ENCODE assay signal across 23 cellular contexts in the genomic region with DNA sequence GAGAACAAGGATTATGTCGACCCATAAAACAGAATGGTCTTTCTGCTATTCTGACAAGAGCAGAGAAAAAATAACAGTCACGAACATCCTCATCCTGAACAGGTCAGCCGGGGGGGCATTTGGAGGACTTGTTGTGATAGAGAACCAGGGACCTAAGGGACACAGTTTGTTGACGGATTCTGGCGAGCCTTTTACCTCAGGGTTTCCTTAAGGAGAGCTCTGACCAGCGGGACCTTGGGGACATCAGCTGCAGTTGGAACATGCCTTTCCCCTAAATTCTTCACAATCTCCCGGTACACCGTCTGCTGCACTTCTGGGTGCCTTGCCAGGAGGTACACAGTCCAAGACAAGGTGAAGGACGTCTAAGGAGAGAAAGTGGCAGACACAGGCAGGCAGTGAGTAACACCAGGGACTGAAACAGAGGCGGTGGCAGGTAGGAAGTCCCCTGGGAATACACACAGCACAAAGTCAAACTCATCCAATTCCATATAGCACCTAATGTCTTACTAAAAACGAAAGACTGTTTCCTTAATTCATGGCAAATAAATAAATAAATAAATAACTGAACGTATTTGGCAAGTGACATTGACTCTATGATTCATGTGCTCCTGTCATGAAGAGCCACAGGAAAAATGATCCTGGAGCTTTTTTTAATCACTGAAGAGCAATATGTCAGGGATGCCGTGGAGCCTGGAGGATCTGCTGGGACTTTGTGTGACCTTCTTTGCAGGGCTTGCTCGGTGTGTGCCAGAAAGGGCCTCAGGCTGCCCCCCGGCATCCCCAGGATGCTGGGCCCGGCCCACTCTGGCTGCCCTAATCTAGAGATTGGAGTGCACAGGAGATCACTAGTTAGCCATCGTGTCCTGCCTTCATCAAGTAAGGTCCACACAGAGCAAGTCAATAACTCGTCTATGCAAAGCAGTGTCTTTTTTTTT. TPM values are rescaled to one million over a fixed set of nuclear protein-coding genes. Genes with fewer than 3 reads are reported as not detected.
DNase-seq lines count a peak whose midpoint lies in the region; ATAC-seq, FAIRE-seq and TF ChIP-seq lines count a peak whose summit lies in the region.
"Had no signal": no experiment of that assay in that cellular context is flagged by ENCODE, and none has a peak within 500 bp of the region (broad histone marks: within the 10 kb centered on the region; RNA-seq: fewer than 3 reads in every experiment).

No MANE protein-coding gene starts in this region.

- H3K14ac ChIP-seq in IMR-90 (replicated peaks; ENCODE audit: low read depth, low read length) (no peak overlapping the region), H1 (ENCODE audit: insufficient read length) (no peak overlapping the region)

- H2AK9ac ChIP-seq in IMR-90 (replicated peaks; ENCODE audit: low read depth, low read length, poor library complexity) = peak overlapping the region; percentile 78

- H2AFZ ChIP-seq in IMR-90 (replicated peaks; ENCODE audit: low read length, poor library complexity) (no peak overlapping the region), H1 (ENCODE audit: low read length) (no peak overlapping the region)
- H2AFZ ChIP-seq: PC-9 had no signal

- no TSS peak for BruUV-seq in IMR-90 (replicated peaks; lab: Mats Ljungman, UMichigan)

- H3K4ac ChIP-seq in IMR-90 (ENCODE audit: low read depth, low read length) (no peak overlapping the region), H1 (replicated peaks; ENCODE audit: insufficient read length, low read depth, low read length) (no peak overlapping the region)

- TF ChIP-seq CTCF in IMR-90 (conservative IDR thresholded peaks at IDR 0.05; ENCODE audit: low read depth, low read length) (no peak), H1 (IDR thresholded peaks at IDR 0.05; ENCODE audit: control extremely low read depth in 1 of 3, insufficient read depth in 1 of 3, low read depth in 1 of 3, low read length in 3 of 3) (no peak), osteocyte (IDR thresholded peaks at IDR 0.05) (no peak), prostate gland (IDR thresholded peaks at IDR 0.05) (no peak)

- H3K9me1 ChIP-seq in IMR-90 (ENCODE audit: insufficient read depth, low read length) = no peaks in the 10 kb centered on the region

- H3K9me3 ChIP-seq in IMR-90 (ENCODE audit: control insufficient read depth, insufficient read depth, low read length) = no peaks in the 10 kb centered on the region
- no peaks in the 10 kb centered on the region for H3K9me3 ChIP-seq in H1 (ENCODE audit: insufficient read depth in 2 of 2, low read depth in 1 of 2, low read length in 1 of 2)
- H3K9me3 ChIP-seq in skeletal muscle tissue (ENCODE audit: control insufficient read depth in 3 of 3, low read length in 3 of 3) = no peaks in the 10 kb centered on the region
- H3K9me3 ChIP-seq in prostate gland = no peaks in the 10 kb centered on the region
- H3K9me3 ChIP-seq: SJCRH30 had no signal

- H3K27me3 Mint-ChIP-seq in osteocyte (ENCODE audit: unreplicated experiment) = no peaks in the 10 kb centered on the region
- H3K27me3 Mint-ChIP-seq in activated CD4-positive, alpha-beta T cell treated with anti-CD3 and anti-CD28 coated beads, Interleukin-2, amount 10 ng/mL, durations not matched to agents 24 days and 14 days = no peaks in the 10 kb centered on the region

- peak overlapping the region; percentile 64 for H2BK12ac ChIP-seq in H1 (ENCODE audit: low read depth, low read length)

- no peak overlapping the region for H3K27ac ChIP-seq in IMR-90 (ENCODE audit: insufficient read depth, low read length)
- no peak overlapping the region for H3K27ac ChIP-seq in H1 (ENCODE audit: low read depth, low read length)
- H3K27ac ChIP-seq in skeletal muscle tissue (ENCODE audit: low read depth, low read length) = peak overlapping the region; percentile 5
- H3K27ac ChIP-seq in prostate gland = no peak overlapping the region
- H3K27ac ChIP-seq: KMS-11, PC-9, SJCRH30 had no signal

- H4K8ac ChIP-seq in IMR-90 (ENCODE audit: low read depth in 2 of 2, low read length in 2 of 2) (no peak overlapping the region), H1 (ENCODE audit: extremely low read depth, insufficient read depth, low read length) (no peak overlapping the region)

- no peak overlapping the region for H3K4me2 ChIP-seq in IMR-90 (ENCODE audit: low read depth, low read length)
- no peak overlapping the region for H3K4me2 ChIP-seq in H1 (ENCODE audit: insufficient read depth in 1 of 2, low read depth in 2 of 2, low read length in 2 of 2)
- H3K4me2 ChIP-seq: KMS-11, PC-9 had no signal

- H3K79me1 ChIP-seq in IMR-90 (ENCODE audit: low read depth in 1 of 2, low read length in 2 of 2) (no peaks in the 10 kb centered on the region), H1 (ENCODE audit: low read depth, low read length) (no peaks in the 10 kb centered on the region)

- peaks cover 38% of the 10 kb centered on the region for H3K4me1 Mint-ChIP-seq in osteocyte (ENCODE audit: unreplicated experiment)
- peaks cover 7% of the 10 kb centered on the region for H3K4me1 Mint-ChIP-seq in activated CD4-positive, alpha-beta T cell treated with anti-CD3 and anti-CD28 coated beads, Interleukin-2, amount 10 ng/mL, durations not matched to agents 24 days and 14 days

- no peaks in the 10 kb centered on the region for H4K20me1 ChIP-seq in IMR-90 (ENCODE audit: insufficient read depth, low read length)
- H4K20me1 ChIP-seq in H1 (replicated peaks in 1 of 2; ENCODE audit: control insufficient read depth in 1 of 2, insufficient read depth in 2 of 2, low read length in 2 of 2) = no peaks in the 10 kb centered on the region

- H2BK20ac ChIP-seq in IMR-90 (ENCODE audit: low read depth, low read length) (no peak overlapping the region), H1 (ENCODE audit: low read length) (0 out of 2 replicates have a peak overlapping the region, but pooled peaks have one; percentile 80)

- no peak for TF ChIP-seq POLR2A in IMR-90 (IDR thresholded peaks at IDR 0.05; ENCODE audit: low read depth, low read length)
- TF ChIP-seq POLR2A in H1 (IDR thresholded peaks at IDR 0.05; ENCODE audit: control extremely low read depth in 1 of 2, low read depth in 2 of 2, low read length in 2 of 2) = no peak
- no peak for TF ChIP-seq POLR2A in prostate gland (IDR thresholded peaks at IDR 0.05)

- H3K56ac ChIP-seq in IMR-90 (ENCODE audit: extremely low read depth, insufficient read depth, low read length) (no peak overlapping the region), H1 (replicated peaks; ENCODE audit: insufficient read length, low read depth, low read length) (no peak overlapping the region)

- no peak for FAIRE-seq in H1 (lab: Jason Lieb, UNC)
- FAIRE-seq: GM19239 had no signal

- no peaks in the 10 kb centered on the region for H3K79me2 ChIP-seq in H1 (ENCODE audit: control insufficient read depth in 1 of 2, insufficient read depth in 2 of 2, low read length in 2 of 2)

- no peak overlapping the region for H3K9ac ChIP-seq in IMR-90 (ENCODE audit: low read depth, low read length)
- H3K9ac ChIP-seq in H1 (replicated peaks in 1 of 4; ENCODE audit: extremely low read depth in 1 of 4, low read depth in 3 of 4, low read length in 3 of 4) = no peak overlapping the region
- H3K9ac ChIP-seq in skeletal muscle tissue (ENCODE audit: low read depth in 1 of 3, low read length in 3 of 3) = peak overlapping the region in 1 of 3 donors; percentile 45
- H3K9ac ChIP-seq: KMS-11 had no signal

- 94% methylated on average over 7 of the region's 18 CpGs; no CpG with 5 or more reads in 1 of the 2 experiments for WGBS in IMR-90 (ENCODE audit: extremely low coverage in 2 of 2, insufficient read length in 1 of 2), 2 experiments
- 87% methylated on average over 18 of the region's 18 CpGs; no CpG with 5 or more reads in 1 of the 2 experiments for WGBS in H1 (ENCODE audit: extremely low coverage in 1 of 2, insufficient coverage in 1 of 2, insufficient read length in 1 of 2, insufficient replicate concordance in 2 of 2, low coverage in 1 of 2, low lambda C conversion rate in 2 of 2, missing lambda C conversion rate in 1 of 2), 2 experiments
- 78% methylated on average over 18 of the region's 18 CpGs for WGBS in prostate gland

- H2AK5ac ChIP-seq in IMR-90 (ENCODE audit: low read depth, low read length) (no peak overlapping the region), H1 (ENCODE audit: low read depth, low read length) (0 out of 2 replicates have a peak overlapping the region, but pooled peaks have one; percentile 17)

- H3K23ac ChIP-seq in IMR-90 (ENCODE audit: low read depth, low read length) (no peak overlapping the region), H1 (ENCODE audit: insufficient read length) (no peak overlapping the region)

- H3K36me3 ChIP-seq in IMR-90 (ENCODE audit: control insufficient read depth, insufficient read depth, low read length) (no peaks in the 10 kb centered on the region), H1 (ENCODE audit: control insufficient read depth in 2 of 4, insufficient read depth in 4 of 4, low read length in 3 of 4) (no peaks in the 10 kb centered on the region), skeletal muscle tissue (ENCODE audit: control insufficient read depth in 3 of 3, insufficient read depth in 3 of 3, low read length in 3 of 3) (no peaks in the 10 kb centered on the region), prostate gland (no peaks in the 10 kb centered on the region)
- H3K36me3 ChIP-seq: SJCRH30 had no signal

- H3K4me3 Mint-ChIP-seq in osteocyte (ENCODE audit: unreplicated experiment) = no peak overlapping the region
- no peak overlapping the region for H3K4me3 Mint-ChIP-seq in activated CD4-positive, alpha-beta T cell treated with anti-CD3 and anti-CD28 coated beads, Interleukin-2, amount 10 ng/mL, durations not matched to agents 24 days and 14 days
- H3K4me3 Mint-ChIP-seq: H9 had no signal

- H3K9me3 Mint-ChIP-seq in osteocyte (ENCODE audit: unreplicated experiment) = no peaks in the 10 kb centered on the region
- H3K9me3 Mint-ChIP-seq in activated CD4-positive, alpha-beta T cell treated with anti-CD3 and anti-CD28 coated beads, Interleukin-2, amount 10 ng/mL, durations not matched to agents 24 days and 14 days = no peaks in the 10 kb centered on the region
- H3K9me3 Mint-ChIP-seq: IgD-negative memory B cell had no signal

- H2BK120ac ChIP-seq in IMR-90 (ENCODE audit: low read depth, low read length) = no peak overlapping the region
- H2BK120ac ChIP-seq in H1 (replicated peaks; ENCODE audit: low read depth, low read length) = no peak overlapping the region

- H3K18ac ChIP-seq in IMR-90 (ENCODE audit: low read depth, low read length) = no peak overlapping the region
- no peak overlapping the region for H3K18ac ChIP-seq in H1 (ENCODE audit: extremely low read depth, low read length)

- peaks cover 8% of the 10 kb centered on the region for H3K4me1 ChIP-seq in IMR-90 (ENCODE audit: control insufficient read depth, insufficient read depth, low read length)
- peaks cover 0 to 16% (median 8%) of the 10 kb centered on the region in 4 experiments; a peak in 6 of 7 replicates for H3K4me1 ChIP-seq in H1 (replicated peaks in 1 of 4; ENCODE audit: control insufficient read depth in 3 of 4, insufficient read depth in 4 of 4, low read length in 3 of 4)
- peaks cover 14 to 32% (median 20%) of the 10 kb centered on the region in 3 donors for H3K4me1 ChIP-seq in skeletal muscle tissue (ENCODE audit: control insufficient read depth in 3 of 3, insufficient read depth in 3 of 3, low read length in 3 of 3)
- H3K4me1 ChIP-seq in prostate gland (replicated peaks) = no peaks in the 10 kb centered on the region
- H3K4me1 ChIP-seq: SJCRH30 had no signal

- peaks cover 1% of the 10 kb centered on the region; the same call in 1 of the 2 replicates for H3K27me3 ChIP-seq in IMR-90 (ENCODE audit: control insufficient read depth, insufficient read depth, low read length)
- H3K27me3 ChIP-seq in H1 (replicated peaks in 1 of 4; ENCODE audit: control insufficient read depth in 3 of 4, extremely low read depth in 1 of 4, insufficient read depth in 3 of 4, low read length in 3 of 4) = no peaks in the 10 kb centered on the region
- H3K27me3 ChIP-seq in skeletal muscle tissue (ENCODE audit: control insufficient read depth in 3 of 3, insufficient read depth in 3 of 3, low read length in 3 of 3) = no peaks in the 10 kb centered on the region
- no peaks in the 10 kb centered on the region for H3K27me3 ChIP-seq in prostate gland (replicated peaks; ENCODE audit: insufficient read depth)
- H3K27me3 ChIP-seq: SJCRH30 had no signal

- ATAC-seq in IMR-90 (ENCODE audit: low read depth) = no peak
- no peak for ATAC-seq in HG03342 (IDR thresholded peaks at IDR 0.05; ENCODE audit: unreplicated experiment)
- ATAC-seq in GM21576 (IDR thresholded peaks at IDR 0.05; ENCODE audit: unreplicated experiment) = no peak
- ATAC-seq: Right ventricle myocardium inferior had no signal

- DNase-seq in IMR-90 (no peak), H1 (ENCODE audit: low read depth in 1 of 2, low spot score in 2 of 2) (no peak), osteocyte (ENCODE audit: extremely low spot score, unreplicated experiment) (peak; percentile 70), prostate gland (ENCODE audit: low spot score) (no peak)
- DNase-seq in activated CD4-positive, alpha-beta T cell treated with anti-CD3 and anti-CD28 coated beads, Interleukin-2, amount 10 ng/mL, durations not matched to agents 24 days and 14 days = no peak
- DNase-seq: DMS153, H9, MM.1S, NCI-H1417, NCI-H1694, NCI-H2029 treated with DMSO at 0.1 percent for 48 hours, NCI-H2227 treated with DMSO at 0.1 percent for 48 hours, NCI-H526 treated with DMSO at 0.1 percent for 48 hours, PC-9, SJCRH30 had no signal

- POLR2A ChIA-PET in IMR-90 (lab: Charles Lee; ENCODE audit: unreplicated experiment) (no interaction called here), H1 (lab: Charles Lee; ENCODE audit: partially characterized antibody) (interaction anchor here (1.0 kb wide), 1 partner anchor 13 kb away, joined by 3 read pairs; no protein-coding TSS in a partner anchor)

- no peak overlapping the region; the same call in 2 of the 3 replicates for H2BK15ac ChIP-seq in IMR-90 (ENCODE audit: low read depth, low read length)
- no peak overlapping the region for H2BK15ac ChIP-seq in H1 (ENCODE audit: low read length)

- in situ Hi-C loops in IMR-90 (cut with MboI; ENCODE audit: low sequenced_read_pairs) = no loop called here

- H3K27ac Mint-ChIP-seq in osteocyte (ENCODE audit: unreplicated experiment) = peak overlapping the region; percentile 91
- H3K27ac Mint-ChIP-seq in activated CD4-positive, alpha-beta T cell treated with anti-CD3 and anti-CD28 coated beads, Interleukin-2, amount 10 ng/mL, durations not matched to agents 24 days and 14 days = no peak overlapping the region
- H3K27ac Mint-ChIP-seq: IgD-negative memory B cell had no signal

- no peaks in the 10 kb centered on the region for H3K23me2 ChIP-seq in H1 (ENCODE audit: low read depth, low read length)

- H3K4me3 ChIP-seq in IMR-90 (ENCODE audit: insufficient read depth, low read depth, low read length) (no peak overlapping the region), H1 (ENCODE audit: extremely low read depth in 1 of 4, insufficient read depth in 2 of 4, low read depth in 3 of 4, low read length in 4 of 4) (no peak overlapping the region), skeletal muscle tissue (ENCODE audit: low read length in 3 of 3) (peak overlapping the region in 2 of 3 donors; percentile 8 to 45), prostate gland (no peak overlapping the region)
- H3K4me3 ChIP-seq: PC-9, SJCRH30 had no signal

- TF ChIP-seq EP300 in H1 (IDR thresholded peaks at IDR 0.05; ENCODE audit: borderline replicate concordance in 1 of 2, low read depth in 2 of 2, low read length in 2 of 2) = no peak

- H4K5ac ChIP-seq in IMR-90 (ENCODE audit: low read depth, low read length) = no peak overlapping the region
- no peak overlapping the region for H4K5ac ChIP-seq in H1 (ENCODE audit: insufficient read length, low read depth, low read length)

- H4K91ac ChIP-seq in IMR-90 (ENCODE audit: insufficient read depth, low read depth, low read length) (no peak overlapping the region), H1 (replicated peaks; ENCODE audit: insufficient read length, low read length) (peak overlapping the region; percentile 12)

- TF ChIP-seq RAD21 in IMR-90 (IDR thresholded peaks at IDR 0.05; ENCODE audit: low read length) (no peak), H1 (IDR thresholded peaks at IDR 0.05 in 1 of 2, conservative IDR thresholded peaks at IDR 0.05 in 1 of 2; ENCODE audit: low read depth in 2 of 2, low read length in 2 of 2) (no peak)

- CTCF ChIA-PET in IMR-90 (lab: Yijun Ruan, JAX) = no interaction called here
- CTCF ChIA-PET in H1 (lab: Charles Lee; ENCODE audit: partially characterized antibody) = interaction anchor here (1.5 kb wide), 2 partner anchors 124 to 127 kb away, joined by 3 to 4 read pairs; no protein-coding TSS in a partner anchor

- intact Hi-C loops in IMR-90 (cut with micrococcal nuclease) (loop anchor here (5.0 kb wide), 1 partner anchor 282 kb away; no protein-coding TSS in a partner anchor), prostate gland (cut with DNase I) (no loop called here)
- intact Hi-C loops in activated CD4-positive, alpha-beta T cell treated with anti-CD3 and anti-CD28 coated beads, Interleukin-2, amount 10 ng/mL, durations not matched to agents 24 days and 14 days (cut with micrococcal nuclease) = loop anchor here (5.0 kb wide), 2 partner anchors 282 to 452 kb away; a partner anchor contains a TSS

- H2BK5ac ChIP-seq in IMR-90 (ENCODE audit: low read depth, low read length, poor library complexity, severe bottlenecking) (no peak overlapping the region), H1 (ENCODE audit: low read depth, low read length) (no peak overlapping the region)

- H3K36me3 Mint-ChIP-seq in osteocyte (ENCODE audit: unreplicated experiment) = peaks cover 22% of the 10 kb centered on the region
- no peaks in the 10 kb centered on the region for H3K36me3 Mint-ChIP-seq in activated CD4-positive, alpha-beta T cell treated with anti-CD3 and anti-CD28 coated beads, Interleukin-2, amount 10 ng/mL, durations not matched to agents 24 days and 14 days (ENCODE audit: low read depth)
- H3K36me3 Mint-ChIP-seq: IgD-negative memory B cell had no signal

- dilution Hi-C loops in IMR-90 (cut with HindIII; ENCODE audit: low sequenced_read_pairs, unreplicated experiment) = no loop called here

RNA-seq across cellular contexts. Expression of a gene that starts 24.7 kb away (rescaled TPM):
- total RNA-seq in IMR-90 (2012; rRNA removed) = not detected in 2 replicates
- polyA plus RNA-seq in IMR-90 (2012; rRNA removed) = not detected in 2 replicates
- polyA plus RNA-seq in IMR-90 (2012; cell fraction: cytosol; rRNA removed) = 0.03 TPM in 1 of 2 replicates, not detected in the other
- polyA plus RNA-seq in IMR-90 (2012; cell fraction: nucleus; rRNA removed; ENCODE audit: low replicate concordance) = not detected in 2 replicates
- 2.8 and 3.2 TPM in 2 replicates for total RNA-seq in H1 (2021; fragmentation: NEBNext Ultra II Directional; extraction: Animal tissue kit (Norgen Biotek cat#: 25700))
- 1.3 and 1.4 TPM in 2 replicates for polyA plus RNA-seq in H1 (2011; rRNA removed)
- polyA plus RNA-seq in H1 (2011; cell fraction: cytosol; rRNA removed) = 1.8 TPM
- 3.6 TPM for polyA plus RNA-seq in H1 (2011; cell fraction: nucleus; rRNA removed)
- 3.2 to 3.8 TPM (median 3.5 TPM) in 4 replicates for polyA plus RNA-seq in H1 (2012, experiment 1 of 2)
- polyA plus RNA-seq in H1 (2012, experiment 2 of 2) = 1.5 TPM
- 1.5 TPM for polyA plus RNA-seq in H1 (2013, experiment 1 of 2)
- polyA plus RNA-seq in H1 (2013, experiment 2 of 2) = 1.2 TPM
- polyA minus RNA-seq in H1 (2011; rRNA and poly(A)+ RNA removed) = 1.4 and 2.8 TPM in 2 replicates
- 1.1 TPM for polyA minus RNA-seq in H1 (2011; cell fraction: cytosol; rRNA and poly(A)+ RNA removed)
- polyA minus RNA-seq in H1 (2011; cell fraction: nucleus; rRNA and poly(A)+ RNA removed) = 1.1 TPM
- total RNA-seq in osteocyte = 21.9 and 24.9 TPM in 2 replicates
- 2.6 TPM for total RNA-seq in skeletal muscle tissue
- 1 to 10 TPM in 1 of 2 donors, not detected in 1; 1.8 TPM for total RNA-seq in prostate gland
- not detected in 2 replicates for total RNA-seq in activated CD4-positive, alpha-beta T cell treated with anti-CD3 and anti-CD28 coated beads, Interleukin-2, amount 10 ng/mL, durations not matched to agents 24 days and 14 days
- total RNA-seq: NCI-H460 had no signal
- polyA plus RNA-seq: IgD-negative memory B cell had no signal

Comparison
In these comparisons a context has a peak if more than half of its experiments do, and no peak if none do; other contexts are left out.
1. H3K4me3 ChIP-seq: peak in skeletal muscle tissue (2 of 3); none in IMR-90 (single experiment), H1 (0 of 4) and prostate gland (0 of 2).